Comparison of ENCODE assay signal across 11 cellular contexts in the genomic region with DNA sequence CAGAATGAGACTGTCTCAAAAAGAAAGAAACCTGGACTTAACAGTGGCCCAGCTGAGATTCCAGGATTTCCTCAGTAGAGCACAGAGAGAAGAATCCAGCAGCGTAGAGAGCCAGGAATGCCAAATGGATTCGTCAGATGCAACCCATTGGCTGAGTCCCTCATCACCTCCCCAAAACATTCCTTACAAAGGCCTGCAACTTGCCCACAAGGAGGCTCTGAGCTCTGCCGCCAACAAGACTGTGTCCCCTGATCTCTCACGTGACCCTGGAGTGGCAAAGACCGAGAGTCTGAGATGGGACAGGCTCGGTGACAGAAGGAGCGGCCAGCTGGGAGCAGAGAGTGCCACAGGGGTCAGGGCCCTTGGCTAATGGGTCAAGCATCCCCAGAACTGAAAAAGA. TPM values are rescaled to one million over a fixed set of nuclear protein-coding genes. Genes with fewer than 3 reads are reported as not detected.
DNase-seq lines count a peak whose midpoint lies in the region; ATAC-seq lines count a peak whose summit lies in the region.
"Had no signal": no experiment of that assay in that cellular context is flagged by ENCODE, and none has a peak within 500 bp of the region (broad histone marks: within the 10 kb centered on the region; RNA-seq: fewer than 3 reads in every experiment).

No MANE protein-coding gene starts in this region.

- H3K27me3 Mint-ChIP-seq in activated CD4-positive, alpha-beta memory T cell treated with anti-CD3 and anti-CD28 coated beads for 36 hours, result peaks cover 4% of the 10 kb centered on the region

- DNase-seq in HCEC 1CT (peak; percentile 92), amniotic stem cell (lab: John Stamatoyannopoulos, UW) (peak; percentile 70), iPS DF 4.7 (ENCODE audit: extremely low read depth, low spot score) (peak; percentile 72), stromal cell of bone marrow (ENCODE audit: low read depth) (peak; percentile 81), NCI-H187 (lab: John Stamatoyannopoulos, UW) (no peak), NCI-H446 (lab: John Stamatoyannopoulos, UW) (no peak), left lobe of liver (ENCODE audit: low spot score) (no peak)
- no peak for DNase-seq in activated CD4-positive, alpha-beta memory T cell treated with anti-CD3 and anti-CD28 coated beads for 36 hours
- DNase-seq: KG1; stimulated activated CD4-positive, alpha-beta T cell treated with anti-CD3 and anti-CD28 coated beads, Interleukin-4, amount 100 ng/mL, for 4 hours had no signal

- H3K36me3 Mint-ChIP-seq in activated CD4-positive, alpha-beta memory T cell treated with anti-CD3 and anti-CD28 coated beads for 36 hours, result no peaks in the 10 kb centered on the region
- H3K36me3 Mint-ChIP-seq: memory B cell had no signal

- H3K9me3 Mint-ChIP-seq in activated CD4-positive, alpha-beta memory T cell treated with anti-CD3 and anti-CD28 coated beads for 36 hours, result no peaks in the 10 kb centered on the region
- H3K9me3 Mint-ChIP-seq: memory B cell had no signal

- no peak overlapping the region for H3K4me3 Mint-ChIP-seq in activated CD4-positive, alpha-beta memory T cell treated with anti-CD3 and anti-CD28 coated beads for 36 hours
- H3K4me3 Mint-ChIP-seq: memory B cell had no signal

- POLR2A ChIA-PET in activated CD4-positive, alpha-beta memory T cell treated with anti-CD3 and anti-CD28 coated beads for 36 hours (lab: Charles Lee), result no interaction called here

- peaks cover 17% of the 10 kb centered on the region for H3K4me1 Mint-ChIP-seq in activated CD4-positive, alpha-beta memory T cell treated with anti-CD3 and anti-CD28 coated beads for 36 hours (ENCODE audit: low read depth)

- CTCF ChIA-PET in activated CD4-positive, alpha-beta memory T cell treated with anti-CD3 and anti-CD28 coated beads for 36 hours (lab: Charles Lee), result interaction anchor here (1.6 kb wide), 1 partner anchor 558 kb away, joined by 7 read pairs; no protein-coding TSS in a partner anchor

- no peak overlapping the region for H3K27ac Mint-ChIP-seq in activated CD4-positive, alpha-beta memory T cell treated with anti-CD3 and anti-CD28 coated beads for 36 hours
- H3K27ac Mint-ChIP-seq: memory B cell had no signal

- intact Hi-C loops in activated CD4-positive, alpha-beta memory T cell treated with anti-CD3 and anti-CD28 coated beads for 36 hours (cut with micrococcal nuclease), result no loop called here

- ATAC-seq in left lobe of liver, result no peak

RNA-seq across cellular contexts. Expression of gene CHMP6, which starts 6.9 kb away (rescaled TPM):
- 16.5 TPM for total RNA-seq in left lobe of liver
- 10 to 100 TPM; 17.1 to 17.3 TPM for total RNA-seq in activated CD4-positive, alpha-beta memory T cell treated with anti-CD3 and anti-CD28 coated beads for 36 hours

RNA-seq across cellular contexts. Expression of gene BAIAP2, which starts 50.2 kb away (rescaled TPM):
- total RNA-seq in left lobe of liver, result 101 TPM
- 1 to 10 TPM; 3.3 to 3.6 TPM for total RNA-seq in activated CD4-positive, alpha-beta memory T cell treated with anti-CD3 and anti-CD28 coated beads for 36 hours

Comparison
In these comparisons a context has a peak if more than half of its experiments do, and no peak if none do; other contexts are left out.
1. DNase-seq: peak in HCEC 1CT (single experiment), amniotic stem cell (single experiment), iPS DF 4.7 (single experiment) and stromal cell of bone marrow (single experiment); none in NCI-H187 (0 of 2), NCI-H446 (0 of 2), left lobe of liver (single experiment) and activated CD4-positive, alpha-beta memory T cell treated with anti-CD3 and anti-CD28 coated beads for 36 hours (single experiment).
2. RNA of gene BAIAP2, which starts 50.2 kb away (total RNA-seq): 101 TPM in left lobe of liver (single experiment); 3.3 to 3.6 TPM in activated CD4-positive, alpha-beta memory T cell treated with anti-CD3 and anti-CD28 coated beads for 36 hours; every median in the first group is over 10 times any median in the second.